In genomic region chr1:16375521-16376359, GRCh38 we compare ENCODE assay signal across 10 cellular contexts. TPM values are rescaled to one million over a fixed set of nuclear protein-coding genes. Genes with fewer than 3 reads are reported as not detected.
A peak's percentile ranks its signal among the peaks of the same experiment; 100 is the strongest.
DNase-seq lines count a peak whose midpoint lies in the region; ATAC-seq and TF ChIP-seq lines count a peak whose summit lies in the region.
"Had no signal": no experiment of that assay in that cellular context is flagged by ENCODE, and none has a peak within 500 bp of the region (broad histone marks: within the 10 kb centered on the region; RNA-seq: fewer than 3 reads in every experiment).

No MANE protein-coding gene starts in this region.

- TF ChIP-seq CTCF in HFF-Myc (IDR thresholded peaks at IDR 0.05; ENCODE audit: low read depth, low read length, missing control alignments): no peak
- no peak for TF ChIP-seq CTCF in heart left ventricle (IDR thresholded peaks at IDR 0.05)

- H3K27me3 Mint-ChIP-seq in activated T-helper 17 cell treated with anti-CD3 and anti-CD28 coated beads, Interleukin-2, amount 50 U/mL, for 72 hours: no peaks in the 10 kb centered on the region

- DNase-seq in HFF-Myc (ENCODE audit: extremely low read depth, low read depth): peak; percentile 25
- peak in 1 of 5 donors; percentile 47 for DNase-seq in heart left ventricle
- DNase-seq in kidney glomerular epithelial cell (lab: John Stamatoyannopoulos, UW): no peak
- DNase-seq in OCI-M1 (lab: John Stamatoyannopoulos, UW): no peak
- DNase-seq in NCI-H524 (lab: John Stamatoyannopoulos, UW): no peak
- DNase-seq: activated CD4-positive, alpha-beta T cell treated with anti-CD3 and anti-CD28 coated beads for 1 hour; NCI-H2227 treated with DMSO at 0.1 percent for 48 hours had no signal

- TF ChIP-seq POLR2A in heart left ventricle (IDR thresholded peaks at IDR 0.05): no peak

- intact Hi-C loops in heart left ventricle (cut with DNase I): loop anchor here in 3 of 10 donors (5.0 to 10.0 kb wide), 4 partner anchors 52 to 119 kb away; partner anchors contain the start of genes NECAP2 (in 1 of the 3) and SPATA21 (in 1 of the 3)

- no peak overlapping the region for H3K4me3 ChIP-seq in HFF-Myc (replicated peaks; ENCODE audit: low read depth, low read length)
- H3K4me3 ChIP-seq in heart left ventricle: peak overlapping the region in 2 of 12 donors; percentile 4 to 8
- H3K4me3 ChIP-seq in rectal smooth muscle tissue (ENCODE audit: low read length): peak overlapping the region; percentile 8

- H3K27ac ChIP-seq in heart left ventricle (peak overlapping the region; percentile 25 to 81 (median 72)), rectal smooth muscle tissue (ENCODE audit: low read depth, low read length) (peak overlapping the region; percentile 38)

- peak overlapping the region; percentile 7 for H3K9ac ChIP-seq in rectal smooth muscle tissue (ENCODE audit: low read length)

- ATAC-seq in activated T-helper 17 cell treated with anti-CD3 and anti-CD28 coated beads, Interleukin-2, amount 50 U/mL, for 72 hours (replicated peaks): no peak
- ATAC-seq in heart left ventricle (peak in 3 of 4 donors; percentile 52 to 63 (median 58)), GM19463 (IDR thresholded peaks at IDR 0.05; ENCODE audit: unreplicated experiment) (no peak)

- peaks cover 83% of the 10 kb centered on the region for H3K36me3 Mint-ChIP-seq in activated T-helper 17 cell treated with anti-CD3 and anti-CD28 coated beads, Interleukin-2, amount 50 U/mL, for 72 hours (ENCODE audit: low read depth)

- no peaks in the 10 kb centered on the region for H3K27me3 ChIP-seq in heart left ventricle
- no peaks in the 10 kb centered on the region for H3K27me3 ChIP-seq in rectal smooth muscle tissue (ENCODE audit: control insufficient read depth, insufficient read depth, low read length)

- H3K36me3 ChIP-seq in heart left ventricle: peaks cover 0 to 8% (median 0%) of the 10 kb centered on the region in 9 donors
- H3K36me3 ChIP-seq in rectal smooth muscle tissue (ENCODE audit: control insufficient read depth, insufficient read depth, low read length): no peaks in the 10 kb centered on the region

- no peaks in the 10 kb centered on the region for H3K9me3 ChIP-seq in heart left ventricle

- H3K4me1 ChIP-seq in heart left ventricle: peaks cover 9 to 89% (median 66%) of the 10 kb centered on the region in 12 donors
- peaks cover 14% of the 10 kb centered on the region for H3K4me1 ChIP-seq in rectal smooth muscle tissue (ENCODE audit: control insufficient read depth, insufficient read depth, low read length)

- H3K4me3 Mint-ChIP-seq in activated T-helper 17 cell treated with anti-CD3 and anti-CD28 coated beads, Interleukin-2, amount 50 U/mL, for 72 hours: peak overlapping the region; percentile 19

- WGBS in heart left ventricle, 4 donors: 31 to 36% (median 33%) methylated on average over 15 of the region's 15 CpGs

- H3K27ac Mint-ChIP-seq in activated T-helper 17 cell treated with anti-CD3 and anti-CD28 coated beads, Interleukin-2, amount 50 U/mL, for 72 hours: peak overlapping the region; percentile 21

- H3K4me1 Mint-ChIP-seq in activated T-helper 17 cell treated with anti-CD3 and anti-CD28 coated beads, Interleukin-2, amount 50 U/mL, for 72 hours: peaks cover 44% of the 10 kb centered on the region

- H3K9me3 Mint-ChIP-seq in activated T-helper 17 cell treated with anti-CD3 and anti-CD28 coated beads, Interleukin-2, amount 50 U/mL, for 72 hours: no peaks in the 10 kb centered on the region

RNA-seq across cellular contexts. Expression of gene SZRD1, which starts 8.7 kb away (rescaled TPM):
- 100 to 1,000 TPM; 172 to 204 TPM for total RNA-seq in activated T-helper 17 cell treated with anti-CD3 and anti-CD28 coated beads, Interleukin-2, amount 50 U/mL, for 72 hours
- 100 to 1,000 TPM in 3 of 9 donors, 10 to 100 TPM in 6; 57.4 to 130 (median 94.4) TPM for total RNA-seq in heart left ventricle
- polyA plus RNA-seq in heart left ventricle: 100 to 1,000 TPM in 1 of 2 donors, 10 to 100 TPM in 1; 54.4 to 140 TPM

RNA-seq across cellular contexts. Expression of gene FBXO42, which starts 23.5 kb away (rescaled TPM):
- total RNA-seq in activated T-helper 17 cell treated with anti-CD3 and anti-CD28 coated beads, Interleukin-2, amount 50 U/mL, for 72 hours: 10 to 100 TPM; 19.7 to 27.3 TPM
- total RNA-seq in heart left ventricle: 10 to 100 TPM; 15.4 to 44.4 (median 22.9) TPM
- 10 to 100 TPM; 11.0 to 18.8 TPM for polyA plus RNA-seq in heart left ventricle

Comparison
In these comparisons a context has a peak if more than half of its experiments do, and no peak if none do; other contexts are left out.
1. ATAC-seq: peak in heart left ventricle (3 of 4); none in activated T-helper 17 cell treated with anti-CD3 and anti-CD28 coated beads, Interleukin-2, amount 50 U/mL, for 72 hours (single experiment) and GM19463 (single experiment).